Comparison of ENCODE assay signal across 1 cellular context in genomic region chr9:16672501-16672900, GRCh38.
TF ChIP-seq lines count a peak whose summit lies in the region.

No MANE protein-coding gene starts in this region.

TF ChIP-seq in HEK293, 187 proteins besides CTCF, POLR2A, EP300 and RAD21 (continued from another document):
- TF ChIP-seq, protein P1, sequence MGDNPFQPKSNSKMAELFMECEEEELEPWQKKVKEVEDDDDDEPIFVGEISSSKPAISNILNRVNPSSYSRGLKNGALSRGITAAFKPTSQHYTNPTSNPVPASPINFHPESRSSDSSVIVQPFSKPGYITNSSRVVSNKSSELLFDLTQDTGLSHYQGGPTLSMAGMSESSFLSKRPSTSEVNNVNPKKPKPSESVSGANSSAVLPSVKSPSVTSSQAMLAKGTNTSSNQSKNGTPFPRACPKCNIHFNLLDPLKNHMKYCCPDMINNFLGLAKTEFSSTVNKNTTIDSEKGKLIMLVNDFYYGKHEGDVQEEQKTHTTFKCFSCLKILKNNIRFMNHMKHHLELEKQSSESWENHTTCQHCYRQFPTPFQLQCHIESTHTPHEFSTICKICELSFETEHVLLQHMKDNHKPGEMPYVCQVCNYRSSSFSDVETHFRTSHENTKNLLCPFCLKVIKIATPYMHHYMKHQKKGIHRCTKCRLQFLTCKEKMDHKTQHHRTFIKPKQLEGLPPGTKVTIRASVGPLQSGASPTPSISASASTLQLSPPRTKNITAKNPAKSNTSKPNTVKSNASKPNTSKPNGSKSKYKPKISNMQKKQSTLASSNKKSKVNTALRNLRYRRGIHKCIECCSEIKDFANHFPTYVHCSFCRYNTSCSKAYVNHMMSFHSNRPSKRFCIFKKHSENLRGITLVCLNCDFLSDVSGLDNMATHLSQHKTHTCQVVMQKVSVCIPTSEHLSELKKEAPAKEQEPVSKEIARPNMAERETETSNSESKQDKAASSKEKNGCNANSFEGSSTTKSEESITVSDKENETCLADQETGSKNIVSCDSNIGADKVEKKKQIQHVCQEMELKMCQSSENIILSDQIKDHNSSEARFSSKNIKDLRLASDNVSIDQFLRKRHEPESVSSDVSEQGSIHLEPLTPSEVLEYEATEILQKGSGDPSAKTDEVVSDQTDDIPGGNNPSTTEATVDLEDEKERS (tag by site-specific recombination; IDR thresholded peaks at IDR 0.05) = no peak
- TF ChIP-seq ZNF843 (tag by site-specific recombination; IDR thresholded peaks at IDR 0.05) (peak; percentile 56; the same call in 1 of the 2 replicates), FEZF1 (tag by site-specific recombination; IDR thresholded peaks at IDR 0.05) (peak; percentile 78), BCL6B (tag by site-specific recombination; IDR thresholded peaks at IDR 0.05) (no peak), ZNF155 (tag by site-specific recombination; IDR thresholded peaks at IDR 0.05) (no peak), ZNF660 (tag by site-specific recombination; IDR thresholded peaks at IDR 0.05) (no peak), PRDM6 (tag by site-specific recombination; IDR thresholded peaks at IDR 0.05) (peak; percentile 51; the same call in 1 of the 2 replicates)
- TF ChIP-seq, protein P2, sequence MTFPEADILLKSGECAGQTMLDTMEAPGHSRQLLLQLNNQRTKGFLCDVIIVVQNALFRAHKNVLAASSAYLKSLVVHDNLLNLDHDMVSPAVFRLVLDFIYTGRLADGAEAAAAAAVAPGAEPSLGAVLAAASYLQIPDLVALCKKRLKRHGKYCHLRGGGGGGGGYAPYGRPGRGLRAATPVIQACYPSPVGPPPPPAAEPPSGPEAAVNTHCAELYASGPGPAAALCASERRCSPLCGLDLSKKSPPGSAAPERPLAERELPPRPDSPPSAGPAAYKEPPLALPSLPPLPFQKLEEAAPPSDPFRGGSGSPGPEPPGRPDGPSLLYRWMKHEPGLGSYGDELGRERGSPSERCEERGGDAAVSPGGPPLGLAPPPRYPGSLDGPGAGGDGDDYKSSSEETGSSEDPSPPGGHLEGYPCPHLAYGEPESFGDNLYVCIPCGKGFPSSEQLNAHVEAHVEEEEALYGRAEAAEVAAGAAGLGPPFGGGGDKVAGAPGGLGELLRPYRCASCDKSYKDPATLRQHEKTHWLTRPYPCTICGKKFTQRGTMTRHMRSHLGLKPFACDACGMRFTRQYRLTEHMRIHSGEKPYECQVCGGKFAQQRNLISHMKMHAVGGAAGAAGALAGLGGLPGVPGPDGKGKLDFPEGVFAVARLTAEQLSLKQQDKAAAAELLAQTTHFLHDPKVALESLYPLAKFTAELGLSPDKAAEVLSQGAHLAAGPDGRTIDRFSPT (tag by site-specific recombination; IDR thresholded peaks at IDR 0.05) = peak; percentile 18; the same call in 1 of the 2 replicates
